In the genomic region with DNA sequence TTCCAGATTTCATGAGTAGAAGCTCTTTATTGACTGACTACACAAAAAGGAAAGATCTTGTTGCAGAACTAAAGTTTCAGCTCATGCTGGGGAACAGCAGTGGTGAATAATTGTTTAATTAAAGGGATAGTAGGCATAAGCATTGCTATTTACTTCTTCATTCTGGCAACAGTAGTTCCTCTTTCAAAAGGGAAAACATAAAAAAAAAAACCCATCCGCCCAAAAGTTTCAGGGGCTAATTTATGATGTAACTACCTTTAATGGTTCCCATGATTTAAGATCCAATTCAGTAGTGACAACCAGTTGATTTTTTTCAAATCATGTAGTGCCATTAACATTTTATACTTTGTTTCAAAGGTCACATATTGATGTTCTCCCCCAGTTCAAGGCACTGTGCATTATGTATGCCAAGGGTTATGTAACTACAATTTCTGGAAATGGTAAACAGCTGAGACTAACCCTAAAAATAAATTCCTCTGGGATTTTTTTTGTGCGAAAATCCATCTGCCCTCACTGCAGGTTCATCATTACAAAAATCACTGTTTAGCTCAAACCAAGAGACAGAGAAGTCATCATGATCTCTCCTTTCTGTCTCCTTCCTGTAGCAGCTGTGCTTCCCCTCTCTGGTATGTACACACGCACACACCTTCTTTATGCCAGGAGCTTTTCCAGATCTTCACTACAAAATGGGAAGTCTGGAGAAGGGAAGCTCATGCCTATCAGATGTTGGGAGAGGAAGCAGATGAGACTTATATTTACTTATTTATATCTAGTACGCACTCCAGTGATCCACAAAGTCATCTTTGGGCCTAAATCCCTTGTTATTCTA, we compare ENCODE assay signal across 1 cellular context.
TF ChIP-seq lines count a peak whose summit lies in the region.

No MANE protein-coding gene starts in this region.

TF ChIP-seq in HepG2, 621 proteins besides CTCF, POLR2A, EP300 and RAD21 (continued from another document):
- TF ChIP-seq, protein P1, sequence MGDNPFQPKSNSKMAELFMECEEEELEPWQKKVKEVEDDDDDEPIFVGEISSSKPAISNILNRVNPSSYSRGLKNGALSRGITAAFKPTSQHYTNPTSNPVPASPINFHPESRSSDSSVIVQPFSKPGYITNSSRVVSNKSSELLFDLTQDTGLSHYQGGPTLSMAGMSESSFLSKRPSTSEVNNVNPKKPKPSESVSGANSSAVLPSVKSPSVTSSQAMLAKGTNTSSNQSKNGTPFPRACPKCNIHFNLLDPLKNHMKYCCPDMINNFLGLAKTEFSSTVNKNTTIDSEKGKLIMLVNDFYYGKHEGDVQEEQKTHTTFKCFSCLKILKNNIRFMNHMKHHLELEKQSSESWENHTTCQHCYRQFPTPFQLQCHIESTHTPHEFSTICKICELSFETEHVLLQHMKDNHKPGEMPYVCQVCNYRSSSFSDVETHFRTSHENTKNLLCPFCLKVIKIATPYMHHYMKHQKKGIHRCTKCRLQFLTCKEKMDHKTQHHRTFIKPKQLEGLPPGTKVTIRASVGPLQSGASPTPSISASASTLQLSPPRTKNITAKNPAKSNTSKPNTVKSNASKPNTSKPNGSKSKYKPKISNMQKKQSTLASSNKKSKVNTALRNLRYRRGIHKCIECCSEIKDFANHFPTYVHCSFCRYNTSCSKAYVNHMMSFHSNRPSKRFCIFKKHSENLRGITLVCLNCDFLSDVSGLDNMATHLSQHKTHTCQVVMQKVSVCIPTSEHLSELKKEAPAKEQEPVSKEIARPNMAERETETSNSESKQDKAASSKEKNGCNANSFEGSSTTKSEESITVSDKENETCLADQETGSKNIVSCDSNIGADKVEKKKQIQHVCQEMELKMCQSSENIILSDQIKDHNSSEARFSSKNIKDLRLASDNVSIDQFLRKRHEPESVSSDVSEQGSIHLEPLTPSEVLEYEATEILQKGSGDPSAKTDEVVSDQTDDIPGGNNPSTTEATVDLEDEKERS (CRISPR knock-in tag; IDR thresholded peaks at IDR 0.05) = no peak
TF ChIP-seq in HepG2: peak in this region for 1.
